ENCODE assay signal across 1 cellular context in genomic region chr16:642189-643049, GRCh38.
TF ChIP-seq lines count a peak whose summit lies in the region.

No MANE protein-coding gene starts in this region.

TF ChIP-seq in GM12878, 131 proteins besides CTCF, POLR2A, EP300 and RAD21 (continues in another document):
- TF ChIP-seq SRF (IDR thresholded peaks at IDR 0.05; ENCODE audit: low read depth in 2 of 2, low read length in 2 of 2): no peak
- peak; percentile 39; the same call in 1 of the 2 replicates for TF ChIP-seq IKZF1 (conservative IDR thresholded peaks at IDR 0.05)
- TF ChIP-seq, protein P1, sequence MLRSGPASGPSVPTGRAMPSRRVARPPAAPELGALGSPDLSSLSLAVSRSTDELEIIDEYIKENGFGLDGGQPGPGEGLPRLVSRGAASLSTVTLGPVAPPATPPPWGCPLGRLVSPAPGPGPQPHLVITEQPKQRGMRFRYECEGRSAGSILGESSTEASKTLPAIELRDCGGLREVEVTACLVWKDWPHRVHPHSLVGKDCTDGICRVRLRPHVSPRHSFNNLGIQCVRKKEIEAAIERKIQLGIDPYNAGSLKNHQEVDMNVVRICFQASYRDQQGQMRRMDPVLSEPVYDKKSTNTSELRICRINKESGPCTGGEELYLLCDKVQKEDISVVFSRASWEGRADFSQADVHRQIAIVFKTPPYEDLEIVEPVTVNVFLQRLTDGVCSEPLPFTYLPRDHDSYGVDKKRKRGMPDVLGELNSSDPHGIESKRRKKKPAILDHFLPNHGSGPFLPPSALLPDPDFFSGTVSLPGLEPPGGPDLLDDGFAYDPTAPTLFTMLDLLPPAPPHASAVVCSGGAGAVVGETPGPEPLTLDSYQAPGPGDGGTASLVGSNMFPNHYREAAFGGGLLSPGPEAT (IDR thresholded peaks at IDR 0.05; ENCODE audit: low read depth): no peak
- no peak for TF ChIP-seq SREBF1 (IDR thresholded peaks at IDR 0.05; ENCODE audit: low read length)
- TF ChIP-seq, protein P2, sequence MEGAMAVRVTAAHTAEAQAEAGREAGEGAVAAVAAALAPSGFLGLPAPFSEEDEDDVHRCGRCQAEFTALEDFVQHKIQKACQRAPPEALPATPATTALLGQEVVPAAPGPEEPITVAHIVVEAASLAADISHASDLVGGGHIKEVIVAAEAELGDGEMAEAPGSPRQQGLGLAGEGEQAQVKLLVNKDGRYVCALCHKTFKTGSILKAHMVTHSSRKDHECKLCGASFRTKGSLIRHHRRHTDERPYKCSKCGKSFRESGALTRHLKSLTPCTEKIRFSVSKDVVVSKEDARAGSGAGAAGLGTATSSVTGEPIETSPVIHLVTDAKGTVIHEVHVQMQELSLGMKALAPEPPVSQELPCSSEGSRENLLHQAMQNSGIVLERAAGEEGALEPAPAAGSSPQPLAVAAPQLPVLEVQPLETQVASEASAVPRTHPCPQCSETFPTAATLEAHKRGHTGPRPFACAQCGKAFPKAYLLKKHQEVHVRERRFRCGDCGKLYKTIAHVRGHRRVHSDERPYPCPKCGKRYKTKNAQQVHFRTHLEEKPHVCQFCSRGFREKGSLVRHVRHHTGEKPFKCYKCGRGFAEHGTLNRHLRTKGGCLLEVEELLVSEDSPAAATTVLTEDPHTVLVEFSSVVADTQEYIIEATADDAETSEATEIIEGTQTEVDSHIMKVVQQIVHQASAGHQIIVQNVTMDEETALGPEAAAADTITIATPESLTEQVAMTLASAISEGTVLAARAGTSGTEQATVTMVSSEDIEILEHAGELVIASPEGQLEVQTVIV (IDR thresholded peaks at IDR 0.05; ENCODE audit: borderline replicate concordance, partially characterized antibody): no peak
- no peak for TF ChIP-seq NR2C2 (IDR thresholded peaks at IDR 0.05; ENCODE audit: borderline replicate concordance, control insufficient read depth, insufficient read length, low read depth)
- TF ChIP-seq SMARCA5 (IDR thresholded peaks at IDR 0.05): peak; percentile 58; the same call in 1 of the 2 replicates
- TF ChIP-seq, protein P3, sequence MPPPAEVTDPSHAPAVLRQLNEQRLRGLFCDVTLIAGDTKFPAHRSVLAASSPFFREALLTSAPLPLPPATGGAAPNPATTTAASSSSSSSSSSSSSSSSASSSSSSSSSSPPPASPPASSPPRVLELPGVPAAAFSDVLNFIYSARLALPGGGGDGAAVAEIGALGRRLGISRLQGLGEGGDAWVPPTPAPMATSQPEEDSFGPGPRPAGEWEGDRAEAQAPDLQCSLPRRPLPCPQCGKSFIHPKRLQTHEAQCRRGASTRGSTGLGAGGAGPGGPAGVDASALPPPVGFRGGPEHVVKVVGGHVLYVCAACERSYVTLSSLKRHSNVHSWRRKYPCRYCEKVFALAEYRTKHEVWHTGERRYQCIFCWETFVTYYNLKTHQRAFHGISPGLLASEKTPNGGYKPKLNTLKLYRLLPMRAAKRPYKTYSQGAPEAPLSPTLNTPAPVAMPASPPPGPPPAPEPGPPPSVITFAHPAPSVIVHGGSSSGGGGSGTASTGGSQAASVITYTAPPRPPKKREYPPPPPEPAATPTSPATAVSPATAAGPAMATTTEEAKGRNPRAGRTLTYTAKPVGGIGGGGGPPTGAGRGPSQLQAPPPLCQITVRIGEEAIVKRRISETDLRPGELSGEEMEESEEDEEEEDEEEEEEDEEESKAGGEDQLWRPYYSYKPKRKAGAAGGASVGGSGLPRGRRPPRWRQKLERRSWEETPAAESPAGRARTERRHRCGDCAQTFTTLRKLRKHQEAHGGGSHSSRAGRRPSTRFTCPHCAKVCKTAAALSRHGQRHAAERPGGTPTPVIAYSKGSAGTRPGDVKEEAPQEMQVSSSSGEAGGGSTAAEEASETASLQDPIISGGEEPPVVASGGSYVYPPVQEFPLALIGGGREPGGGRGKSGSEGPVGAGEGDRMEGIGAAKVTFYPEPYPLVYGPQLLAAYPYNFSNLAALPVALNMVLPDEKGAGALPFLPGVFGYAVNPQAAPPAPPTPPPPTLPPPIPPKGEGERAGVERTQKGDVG (CRISPR knock-in tag; IDR thresholded peaks at IDR 0.05): no peak
- TF ChIP-seq NBN (IDR thresholded peaks at IDR 0.05): peak; percentile 51; the same call in 1 of the 2 replicates
- TF ChIP-seq, protein P4, sequence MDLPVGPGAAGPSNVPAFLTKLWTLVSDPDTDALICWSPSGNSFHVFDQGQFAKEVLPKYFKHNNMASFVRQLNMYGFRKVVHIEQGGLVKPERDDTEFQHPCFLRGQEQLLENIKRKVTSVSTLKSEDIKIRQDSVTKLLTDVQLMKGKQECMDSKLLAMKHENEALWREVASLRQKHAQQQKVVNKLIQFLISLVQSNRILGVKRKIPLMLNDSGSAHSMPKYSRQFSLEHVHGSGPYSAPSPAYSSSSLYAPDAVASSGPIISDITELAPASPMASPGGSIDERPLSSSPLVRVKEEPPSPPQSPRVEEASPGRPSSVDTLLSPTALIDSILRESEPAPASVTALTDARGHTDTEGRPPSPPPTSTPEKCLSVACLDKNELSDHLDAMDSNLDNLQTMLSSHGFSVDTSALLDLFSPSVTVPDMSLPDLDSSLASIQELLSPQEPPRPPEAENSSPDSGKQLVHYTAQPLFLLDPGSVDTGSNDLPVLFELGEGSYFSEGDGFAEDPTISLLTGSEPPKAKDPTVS (IDR thresholded peaks at IDR 0.05; ENCODE audit: low read depth, low read length): no peak
- TF ChIP-seq, protein P5, sequence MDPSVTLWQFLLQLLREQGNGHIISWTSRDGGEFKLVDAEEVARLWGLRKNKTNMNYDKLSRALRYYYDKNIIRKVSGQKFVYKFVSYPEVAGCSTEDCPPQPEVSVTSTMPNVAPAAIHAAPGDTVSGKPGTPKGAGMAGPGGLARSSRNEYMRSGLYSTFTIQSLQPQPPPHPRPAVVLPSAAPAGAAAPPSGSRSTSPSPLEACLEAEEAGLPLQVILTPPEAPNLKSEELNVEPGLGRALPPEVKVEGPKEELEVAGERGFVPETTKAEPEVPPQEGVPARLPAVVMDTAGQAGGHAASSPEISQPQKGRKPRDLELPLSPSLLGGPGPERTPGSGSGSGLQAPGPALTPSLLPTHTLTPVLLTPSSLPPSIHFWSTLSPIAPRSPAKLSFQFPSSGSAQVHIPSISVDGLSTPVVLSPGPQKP (IDR thresholded peaks at IDR 0.05; ENCODE audit: low read depth, low read length): no peak
- TF ChIP-seq CBFB (IDR thresholded peaks at IDR 0.05; ENCODE audit: low read depth): no peak
- peak; percentile 31 for TF ChIP-seq HDAC6 (IDR thresholded peaks at IDR 0.05; ENCODE audit: unreplicated experiment)
- TF ChIP-seq PML (IDR thresholded peaks at IDR 0.05; ENCODE audit: low read length): no peak
- no peak for TF ChIP-seq SUPT20H (IDR thresholded peaks at IDR 0.05; ENCODE audit: borderline replicate concordance, control insufficient read depth, low read depth, low read length)
- TF ChIP-seq CREB1 (IDR thresholded peaks at IDR 0.05; ENCODE audit: low read depth): no peak
- TF ChIP-seq, protein P6, sequence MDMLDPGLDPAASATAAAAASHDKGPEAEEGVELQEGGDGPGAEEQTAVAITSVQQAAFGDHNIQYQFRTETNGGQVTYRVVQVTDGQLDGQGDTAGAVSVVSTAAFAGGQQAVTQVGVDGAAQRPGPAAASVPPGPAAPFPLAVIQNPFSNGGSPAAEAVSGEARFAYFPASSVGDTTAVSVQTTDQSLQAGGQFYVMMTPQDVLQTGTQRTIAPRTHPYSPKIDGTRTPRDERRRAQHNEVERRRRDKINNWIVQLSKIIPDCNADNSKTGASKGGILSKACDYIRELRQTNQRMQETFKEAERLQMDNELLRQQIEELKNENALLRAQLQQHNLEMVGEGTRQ (IDR thresholded peaks at IDR 0.05; ENCODE audit: borderline replicate concordance, low read depth, low read length): peak; percentile 18
- no peak for TF ChIP-seq IRF5 (IDR thresholded peaks at IDR 0.05; ENCODE audit: borderline replicate concordance)
- no peak for TF ChIP-seq E2F4 (IDR thresholded peaks at IDR 0.05; ENCODE audit: low read depth, low read length)
- TF ChIP-seq SIN3A (IDR thresholded peaks at IDR 0.05; ENCODE audit: low read depth, low read length): no peak; the same call in 1 of the 2 replicates
- peak; percentile 45; the same call in 1 of the 2 replicates for TF ChIP-seq GATAD2B (conservative IDR thresholded peaks at IDR 0.05; ENCODE audit: low read depth)
- no peak for TF ChIP-seq CBX5 (IDR thresholded peaks at IDR 0.05; ENCODE audit: low read depth)
- no peak for TF ChIP-seq TARDBP (IDR thresholded peaks at IDR 0.05; ENCODE audit: borderline replicate concordance)
- no peak for TF ChIP-seq EED (IDR thresholded peaks at IDR 0.05; ENCODE audit: low read depth)
- no peak for TF ChIP-seq SP1 (IDR thresholded peaks at IDR 0.05; ENCODE audit: low read depth, low read length)
- TF ChIP-seq ESRRA (IDR thresholded peaks at IDR 0.05; ENCODE audit: low read length): peak; percentile 96
- TF ChIP-seq SPI1 (IDR thresholded peaks at IDR 0.05; ENCODE audit: borderline replicate concordance, insufficient read depth, low read depth, low read length): no peak
- TF ChIP-seq SREBF2 (IDR thresholded peaks at IDR 0.05; ENCODE audit: low read length): no peak
- 0 out of 2 replicates have a peak, but pooled peaks have one; percentile 65 for TF ChIP-seq NR2F1 (conservative IDR thresholded peaks at IDR 0.05)
- TF ChIP-seq ZNF384 (IDR thresholded peaks at IDR 0.05; ENCODE audit: borderline replicate concordance, low read depth, low read length): no peak
- TF ChIP-seq NFIC (IDR thresholded peaks at IDR 0.05; ENCODE audit: low read depth, low read length): no peak
- peak; percentile 25 to 34; a peak in 2 of 4 replicates for TF ChIP-seq IKZF2 (IDR thresholded peaks at IDR 0.05)
- no peak for TF ChIP-seq TAF1 (IDR thresholded peaks at IDR 0.05; ENCODE audit: borderline replicate concordance, low read depth, low read length)
- TF ChIP-seq ZZZ3 (IDR thresholded peaks at IDR 0.05; ENCODE audit: control insufficient read depth, insufficient read length, low read depth): no peak
- no peak for TF ChIP-seq KLF5 (IDR thresholded peaks at IDR 0.05; ENCODE audit: partially characterized antibody)
- TF ChIP-seq POU2F2 (IDR thresholded peaks at IDR 0.05; ENCODE audit: borderline replicate concordance, low read depth, low read length): no peak
- TF ChIP-seq FOXM1 (IDR thresholded peaks at IDR 0.05; ENCODE audit: low read depth, low read length): no peak
- TF ChIP-seq ZNF687 (IDR thresholded peaks at IDR 0.05): no peak; the same call in 1 of the 2 replicates
- TF ChIP-seq, protein P7, sequence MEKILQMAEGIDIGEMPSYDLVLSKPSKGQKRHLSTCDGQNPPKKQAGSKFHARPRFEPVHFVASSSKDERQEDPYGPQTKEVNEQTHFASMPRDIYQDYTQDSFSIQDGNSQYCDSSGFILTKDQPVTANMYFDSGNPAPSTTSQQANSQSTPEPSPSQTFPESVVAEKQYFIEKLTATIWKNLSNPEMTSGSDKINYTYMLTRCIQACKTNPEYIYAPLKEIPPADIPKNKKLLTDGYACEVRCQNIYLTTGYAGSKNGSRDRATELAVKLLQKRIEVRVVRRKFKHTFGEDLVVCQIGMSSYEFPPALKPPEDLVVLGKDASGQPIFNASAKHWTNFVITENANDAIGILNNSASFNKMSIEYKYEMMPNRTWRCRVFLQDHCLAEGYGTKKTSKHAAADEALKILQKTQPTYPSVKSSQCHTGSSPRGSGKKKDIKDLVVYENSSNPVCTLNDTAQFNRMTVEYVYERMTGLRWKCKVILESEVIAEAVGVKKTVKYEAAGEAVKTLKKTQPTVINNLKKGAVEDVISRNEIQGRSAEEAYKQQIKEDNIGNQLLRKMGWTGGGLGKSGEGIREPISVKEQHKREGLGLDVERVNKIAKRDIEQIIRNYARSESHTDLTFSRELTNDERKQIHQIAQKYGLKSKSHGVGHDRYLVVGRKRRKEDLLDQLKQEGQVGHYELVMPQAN (conservative IDR thresholded peaks at IDR 0.05): peak; percentile 65; the same call in 1 of the 2 replicates
- no peak for TF ChIP-seq BACH1 (IDR thresholded peaks at IDR 0.05; ENCODE audit: borderline replicate concordance)
